ENCODE assay signal across 8 cellular contexts in the genomic region with DNA sequence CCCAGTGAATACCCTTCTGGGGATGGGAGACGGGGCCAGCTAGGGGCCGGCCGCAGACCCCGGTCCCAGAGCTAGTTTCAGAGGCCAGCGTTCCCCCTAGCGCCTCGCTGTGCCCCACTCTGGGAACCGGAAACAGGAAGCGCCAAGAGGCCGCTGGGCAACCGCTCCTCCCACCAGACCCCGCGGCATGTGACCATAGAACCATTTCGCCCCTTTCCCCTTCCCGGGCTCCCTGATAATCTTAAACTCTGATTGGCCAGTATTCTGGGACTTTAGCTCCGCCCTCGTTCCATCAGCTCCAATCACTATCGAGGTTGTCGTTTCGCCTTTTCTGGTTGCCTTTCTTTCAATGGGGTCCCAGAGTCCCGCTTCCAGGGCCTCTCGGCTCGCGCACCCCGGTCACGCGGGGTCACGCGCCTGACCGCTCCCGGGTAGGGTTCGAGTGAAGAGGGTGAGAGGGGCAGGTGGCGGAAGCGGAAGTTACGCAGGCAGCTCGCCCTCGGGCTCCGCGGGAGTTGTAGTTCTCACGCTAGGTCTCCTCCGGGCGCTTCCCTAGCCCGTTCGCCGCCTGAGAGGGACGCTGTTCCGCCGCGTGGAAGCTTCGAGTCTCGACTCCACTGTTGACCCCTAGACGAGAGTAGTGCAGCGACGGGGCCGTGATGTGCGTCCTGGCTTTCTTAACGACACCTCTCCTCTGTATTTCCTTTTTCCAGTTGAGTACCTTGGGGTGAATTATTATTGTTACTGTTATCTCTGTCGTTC. TPM values are rescaled to one million over a fixed set of nuclear protein-coding genes. Genes with fewer than 3 reads are reported as not detected.
DNase-seq lines count a peak whose midpoint lies in the region; ATAC-seq and TF ChIP-seq lines count a peak whose summit lies in the region.

A gene (minus strand): TSS at position 121 of the 762 bp plus-strand sequence. CDS start 3,241 bp downstream, outside the sequence.

- peaks cover 34% of the 10 kb centered on the region for H3K36me3 Mint-ChIP-seq in WTC11

- no peaks in the 10 kb centered on the region for H3K9me3 ChIP-seq in smooth muscle cell (replicated peaks; ENCODE audit: low read depth)

- H3K79me2 ChIP-seq in smooth muscle cell (ENCODE audit: low read depth): peaks cover 38% of the 10 kb centered on the region

- ATAC-seq in HG03196 (IDR thresholded peaks at IDR 0.05; ENCODE audit: unreplicated experiment): peak; percentile 86
- ATAC-seq in WTC11: peak; percentile 89

- TF ChIP-seq POLR2A in GM18951 (IDR thresholded peaks at IDR 0.05; ENCODE audit: extremely low read depth, insufficient read depth, insufficient read length): peak; percentile 92

- peak within 1 kb of the TSS; percentile 95 for H3K4me3 Mint-ChIP-seq in WTC11

- under 1% methylated on average over 58 of the region's 58 CpGs for WGBS in smooth muscle cell (ENCODE audit: low lambda C conversion rate)

- TF ChIP-seq CTCF in AG09319 (IDR thresholded peaks at IDR 0.05; ENCODE audit: low read depth, low read length) (peak; percentile 57), WTC11 (IDR thresholded peaks at IDR 0.05) (no peak), cardiac fibroblast (IDR thresholded peaks at IDR 0.05; ENCODE audit: low read depth, low read length) (peak; percentile 65), smooth muscle cell (IDR thresholded peaks at IDR 0.05; ENCODE audit: borderline replicate concordance, insufficient read depth, poor library complexity, severe bottlenecking) (peak; percentile 30)

- H3K27me3 ChIP-seq in smooth muscle cell (ENCODE audit: low read depth): no peaks in the 10 kb centered on the region

- H3K36me3 ChIP-seq in smooth muscle cell (ENCODE audit: low read depth): no peaks in the 10 kb centered on the region

- DNase-seq in AG09319 (ENCODE audit: extremely low read depth, low read depth) (peak; percentile 71), NCI-H226 (peak; percentile 96), WTC11 (ENCODE audit: low spot score) (peak; percentile 91), cardiac fibroblast (ENCODE audit: low read depth in 2 of 2) (peak; percentile 95 to 96), iPS-NIHi7 (ENCODE audit: extremely low spot score) (peak; percentile 96), smooth muscle cell (lab: John Stamatoyannopoulos, UW; ENCODE audit: unreplicated experiment) (peak; percentile 98)

- H3K9ac ChIP-seq in smooth muscle cell (ENCODE audit: low read depth): peak within 1 kb of the TSS; percentile 97

- H3K27ac ChIP-seq in smooth muscle cell (ENCODE audit: low read depth): peak within 1 kb of the TSS; percentile 98

- CTCF ChIA-PET in WTC11 (lab: Charles Lee): interaction anchor here (0.5 to 3.0 kb wide), 26 partner anchors 8 to 723 kb away, joined by 3 to 38 read pairs (median 4); a partner anchor contains a TSS

- in situ Hi-C loops in GM18951 (cut with MboI; ENCODE audit: low sequenced_read_pairs, unreplicated experiment): loop anchor here (10.0 kb wide), 1 partner anchor 85 kb away; no protein-coding TSS in a partner anchor

- peaks cover 17% of the 10 kb centered on the region for H4K20me1 ChIP-seq in smooth muscle cell (ENCODE audit: low read depth)

- H3K4me1 ChIP-seq in smooth muscle cell (ENCODE audit: low read depth): peaks cover 15% of the 10 kb centered on the region

- H3K4me3 ChIP-seq in cardiac fibroblast (replicated peaks in 1 of 2; ENCODE audit: low read depth in 2 of 2, low read length in 2 of 2) (peak within 1 kb of the TSS; percentile 85 to 91), smooth muscle cell (peak within 1 kb of the TSS; percentile 82)

- H3K4me2 ChIP-seq in smooth muscle cell: peak within 1 kb of the TSS; percentile 91

- peaks cover 22% of the 10 kb centered on the region for H3K9me3 Mint-ChIP-seq in WTC11

- H3K4me1 Mint-ChIP-seq in WTC11: peaks cover 20% of the 10 kb centered on the region

- H3K27ac Mint-ChIP-seq in WTC11: peak within 1 kb of the TSS; percentile 93

- POLR2A ChIA-PET in WTC11 (lab: Charles Lee): interaction anchor here (1.2 to 2.6 kb wide), 3 partner anchors 32 to 83 kb away, joined by 5 to 16 read pairs (median 6); a partner anchor contains a TSS

- peak within 1 kb of the TSS; percentile 99 for H2AFZ ChIP-seq in smooth muscle cell (ENCODE audit: low read depth)

- no peaks in the 10 kb centered on the region for H3K27me3 Mint-ChIP-seq in WTC11 (ENCODE audit: low read depth)

- no peaks in the 10 kb centered on the region for H3F3A ChIP-seq in smooth muscle cell (ENCODE audit: low read depth)

TF ChIP-seq in WTC11, 78 proteins besides CTCF, POLR2A, EP300 and RAD21 (continues in another document):
- TF ChIP-seq, protein P1, sequence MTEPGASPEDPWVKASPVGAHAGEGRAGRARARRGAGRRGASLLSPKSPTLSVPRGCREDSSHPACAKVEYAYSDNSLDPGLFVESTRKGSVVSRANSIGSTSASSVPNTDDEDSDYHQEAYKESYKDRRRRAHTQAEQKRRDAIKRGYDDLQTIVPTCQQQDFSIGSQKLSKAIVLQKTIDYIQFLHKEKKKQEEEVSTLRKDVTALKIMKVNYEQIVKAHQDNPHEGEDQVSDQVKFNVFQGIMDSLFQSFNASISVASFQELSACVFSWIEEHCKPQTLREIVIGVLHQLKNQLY (CRISPR knock-in tag; IDR thresholded peaks at IDR 0.05): no peak
- TF ChIP-seq, protein P2, sequence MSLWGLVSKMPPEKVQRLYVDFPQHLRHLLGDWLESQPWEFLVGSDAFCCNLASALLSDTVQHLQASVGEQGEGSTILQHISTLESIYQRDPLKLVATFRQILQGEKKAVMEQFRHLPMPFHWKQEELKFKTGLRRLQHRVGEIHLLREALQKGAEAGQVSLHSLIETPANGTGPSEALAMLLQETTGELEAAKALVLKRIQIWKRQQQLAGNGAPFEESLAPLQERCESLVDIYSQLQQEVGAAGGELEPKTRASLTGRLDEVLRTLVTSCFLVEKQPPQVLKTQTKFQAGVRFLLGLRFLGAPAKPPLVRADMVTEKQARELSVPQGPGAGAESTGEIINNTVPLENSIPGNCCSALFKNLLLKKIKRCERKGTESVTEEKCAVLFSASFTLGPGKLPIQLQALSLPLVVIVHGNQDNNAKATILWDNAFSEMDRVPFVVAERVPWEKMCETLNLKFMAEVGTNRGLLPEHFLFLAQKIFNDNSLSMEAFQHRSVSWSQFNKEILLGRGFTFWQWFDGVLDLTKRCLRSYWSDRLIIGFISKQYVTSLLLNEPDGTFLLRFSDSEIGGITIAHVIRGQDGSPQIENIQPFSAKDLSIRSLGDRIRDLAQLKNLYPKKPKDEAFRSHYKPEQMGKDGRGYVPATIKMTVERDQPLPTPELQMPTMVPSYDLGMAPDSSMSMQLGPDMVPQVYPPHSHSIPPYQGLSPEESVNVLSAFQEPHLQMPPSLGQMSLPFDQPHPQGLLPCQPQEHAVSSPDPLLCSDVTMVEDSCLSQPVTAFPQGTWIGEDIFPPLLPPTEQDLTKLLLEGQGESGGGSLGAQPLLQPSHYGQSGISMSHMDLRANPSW (CRISPR knock-in tag; conservative IDR thresholded peaks at IDR 0.05; ENCODE audit: low read depth): no peak
- TF ChIP-seq, protein P3, sequence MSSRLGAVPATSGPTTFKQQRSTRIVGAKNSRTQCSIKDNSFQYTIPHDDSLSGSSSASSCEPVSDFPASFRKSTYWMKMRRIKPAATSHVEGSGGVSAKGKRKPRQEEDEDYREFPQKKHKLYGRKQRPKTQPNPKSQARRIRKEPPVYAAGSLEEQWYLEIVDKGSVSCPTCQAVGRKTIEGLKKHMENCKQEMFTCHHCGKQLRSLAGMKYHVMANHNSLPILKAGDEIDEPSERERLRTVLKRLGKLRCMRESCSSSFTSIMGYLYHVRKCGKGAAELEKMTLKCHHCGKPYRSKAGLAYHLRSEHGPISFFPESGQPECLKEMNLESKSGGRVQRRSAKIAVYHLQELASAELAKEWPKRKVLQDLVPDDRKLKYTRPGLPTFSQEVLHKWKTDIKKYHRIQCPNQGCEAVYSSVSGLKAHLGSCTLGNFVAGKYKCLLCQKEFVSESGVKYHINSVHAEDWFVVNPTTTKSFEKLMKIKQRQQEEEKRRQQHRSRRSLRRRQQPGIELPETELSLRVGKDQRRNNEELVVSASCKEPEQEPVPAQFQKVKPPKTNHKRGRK (CRISPR knock-in tag; IDR thresholded peaks at IDR 0.05; ENCODE audit: borderline replicate concordance): no peak
- no peak for TF ChIP-seq HMGA2 (CRISPR knock-in tag; IDR thresholded peaks at IDR 0.05)
- TF ChIP-seq FOXJ3 (CRISPR knock-in tag; IDR thresholded peaks at IDR 0.05; ENCODE audit: borderline replicate concordance): no peak
- TF ChIP-seq, protein P4, sequence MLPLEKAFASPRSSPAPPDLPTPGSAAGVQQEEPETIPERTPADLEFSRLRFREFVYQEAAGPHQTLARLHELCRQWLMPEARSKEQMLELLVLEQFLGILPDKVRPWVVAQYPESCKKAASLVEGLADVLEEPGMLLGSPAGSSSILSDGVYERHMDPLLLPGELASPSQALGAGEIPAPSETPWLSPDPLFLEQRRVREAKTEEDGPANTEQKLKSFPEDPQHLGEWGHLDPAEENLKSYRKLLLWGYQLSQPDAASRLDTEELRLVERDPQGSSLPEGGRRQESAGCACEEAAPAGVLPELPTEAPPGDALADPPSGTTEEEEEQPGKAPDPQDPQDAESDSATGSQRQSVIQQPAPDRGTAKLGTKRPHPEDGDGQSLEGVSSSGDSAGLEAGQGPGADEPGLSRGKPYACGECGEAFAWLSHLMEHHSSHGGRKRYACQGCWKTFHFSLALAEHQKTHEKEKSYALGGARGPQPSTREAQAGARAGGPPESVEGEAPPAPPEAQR (CRISPR knock-in tag; IDR thresholded peaks at IDR 0.05): no peak
- peak; percentile 76; the same call in 1 of the 2 replicates for TF ChIP-seq CREB1 (CRISPR knock-in tag; IDR thresholded peaks at IDR 0.05)
- TF ChIP-seq, protein P5, sequence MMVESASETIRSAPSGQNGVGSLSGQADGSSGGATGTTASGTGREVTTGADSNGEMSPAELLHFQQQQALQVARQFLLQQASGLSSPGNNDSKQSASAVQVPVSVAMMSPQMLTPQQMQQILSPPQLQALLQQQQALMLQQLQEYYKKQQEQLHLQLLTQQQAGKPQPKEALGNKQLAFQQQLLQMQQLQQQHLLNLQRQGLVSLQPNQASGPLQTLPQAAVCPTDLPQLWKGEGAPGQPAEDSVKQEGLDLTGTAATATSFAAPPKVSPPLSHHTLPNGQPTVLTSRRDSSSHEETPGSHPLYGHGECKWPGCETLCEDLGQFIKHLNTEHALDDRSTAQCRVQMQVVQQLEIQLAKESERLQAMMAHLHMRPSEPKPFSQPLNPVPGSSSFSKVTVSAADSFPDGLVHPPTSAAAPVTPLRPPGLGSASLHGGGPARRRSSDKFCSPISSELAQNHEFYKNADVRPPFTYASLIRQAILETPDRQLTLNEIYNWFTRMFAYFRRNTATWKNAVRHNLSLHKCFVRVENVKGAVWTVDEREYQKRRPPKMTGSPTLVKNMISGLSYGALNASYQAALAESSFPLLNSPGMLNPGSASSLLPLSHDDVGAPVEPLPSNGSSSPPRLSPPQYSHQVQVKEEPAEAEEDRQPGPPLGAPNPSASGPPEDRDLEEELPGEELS (CRISPR knock-in tag; IDR thresholded peaks at IDR 0.05): peak; percentile 82

RNA-seq across cellular contexts. Expression of the gene that starts here (rescaled TPM):
- total RNA-seq in WTC11 (2021) (106 to 139 TPM (median 112 TPM) in 3 replicates), smooth muscle cell (71.2 and 106 TPM in 2 replicates)
- polyA plus RNA-seq in smooth muscle cell: 49.8 and 67.2 TPM in 2 replicates

Comparison
In these comparisons a context has a peak if more than half of its experiments do, and no peak if none do; other contexts are left out.
1. Peak in every context shown above with its lines: DNase-seq, ATAC-seq, H3K4me3 ChIP-seq and H3K27ac ChIP-seq.